ENCODE assay signal across 8 cellular contexts in genomic region chrX:10156199-10157031, GRCh38. TPM values are rescaled to one million over a fixed set of nuclear protein-coding genes. Genes with fewer than 3 reads are reported as not detected.
A peak's percentile ranks its signal among the peaks of the same experiment; 100 is the strongest.
DNase-seq lines count a peak whose midpoint lies in the region; ATAC-seq, FAIRE-seq and TF ChIP-seq lines count a peak whose summit lies in the region.

CLCN4 (plus strand) TSS chrX:10156975; CDS start chrX:10185033, 28,058 bp downstream.

- peaks cover 15% of the 10 kb centered on the region for H3K4me1 Mint-ChIP-seq in CD14-positive monocyte
- peaks cover 10% of the 10 kb centered on the region for H3K4me1 Mint-ChIP-seq in activated naive CD8-positive, alpha-beta T cell treated with anti-CD3 and anti-CD28 coated beads for 36 hours

- H3K4me3 Mint-ChIP-seq in CD14-positive monocyte = peak within 1 kb of the TSS; percentile 74 to 89
- H3K4me3 Mint-ChIP-seq in activated naive CD8-positive, alpha-beta T cell treated with anti-CD3 and anti-CD28 coated beads for 36 hours = peak within 1 kb of the TSS; percentile 57

- no peak for FAIRE-seq in HTR-8/SVneo (lab: Jason Lieb, UNC)

- H3K4me1 ChIP-seq in osteoblast (ENCODE audit: insufficient read depth, low read length) = peaks cover 3% of the 10 kb centered on the region

- peak within 1 kb of the TSS in 6 of 7 donors; percentile 46 to 81 (median 77) for H3K27ac Mint-ChIP-seq in CD14-positive monocyte
- no peak within 1 kb of the TSS for H3K27ac Mint-ChIP-seq in activated naive CD8-positive, alpha-beta T cell treated with anti-CD3 and anti-CD28 coated beads for 36 hours

- H3K9me3 Mint-ChIP-seq in CD14-positive monocyte = peaks cover 0 to 3% (median 2%) of the 10 kb centered on the region in 7 donors
- H3K9me3 Mint-ChIP-seq in activated naive CD8-positive, alpha-beta T cell treated with anti-CD3 and anti-CD28 coated beads for 36 hours = no peaks in the 10 kb centered on the region

- intact Hi-C loops in CD14-positive monocyte (cut with micrococcal nuclease) = no loop called here
- intact Hi-C loops in Right ventricle myocardium superior (cut with DNase I) = no loop called here

- peak within 1 kb of the TSS; percentile 83 for H3K4me2 ChIP-seq in osteoblast (ENCODE audit: insufficient read depth, low read length)

- peaks cover 0 to 10% of the 10 kb centered on the region in 2 donors for H3K36me3 Mint-ChIP-seq in CD14-positive monocyte
- H3K36me3 Mint-ChIP-seq in activated naive CD8-positive, alpha-beta T cell treated with anti-CD3 and anti-CD28 coated beads for 36 hours = no peaks in the 10 kb centered on the region

- DNase-seq in CD14-positive monocyte (ENCODE audit: low spot score) (no peak), NCI-H1092 (lab: John Stamatoyannopoulos, UW) (peak; percentile 47), Right ventricle myocardium superior (peak; percentile 79), osteoblast (ENCODE audit: insufficient read length, low spot score, missing footprints) (peak; percentile 93), HTR-8/SVneo (ENCODE audit: insufficient read length, low spot score) (no peak)
- DNase-seq in activated naive CD8-positive, alpha-beta T cell treated with anti-CD3 and anti-CD28 coated beads for 36 hours = no peak

- H3K27me3 Mint-ChIP-seq in CD14-positive monocyte (ENCODE audit: low read depth in 3 of 3) = peaks cover 11 to 48% (median 31%) of the 10 kb centered on the region in 3 donors
- peaks cover 49% of the 10 kb centered on the region for H3K27me3 Mint-ChIP-seq in activated naive CD8-positive, alpha-beta T cell treated with anti-CD3 and anti-CD28 coated beads for 36 hours

- peak within 1 kb of the TSS; percentile 70 for H3K27ac ChIP-seq in osteoblast (ENCODE audit: low read depth, low read length)

- peak within 1 kb of the TSS; percentile 70 for H3K4me3 ChIP-seq in osteoblast (ENCODE audit: insufficient read depth, low read length)

- H3K79me2 ChIP-seq in osteoblast (ENCODE audit: insufficient read depth, low read length) = no peaks in the 10 kb centered on the region

- TF ChIP-seq CTCF in CD14-positive monocyte (IDR thresholded peaks at IDR 0.05) = no peak
- no peak for TF ChIP-seq CTCF in osteoblast (IDR thresholded peaks at IDR 0.05; ENCODE audit: extremely low read depth, low read depth, low read length)

- peak; percentile 54 for ATAC-seq in GM21576 (IDR thresholded peaks at IDR 0.05; ENCODE audit: unreplicated experiment)
- ATAC-seq in Right ventricle myocardium superior (ENCODE audit: poor library complexity) = peak; percentile 91
- no peak for ATAC-seq in HG03039 (IDR thresholded peaks at IDR 0.05; ENCODE audit: unreplicated experiment)

- no peaks in the 10 kb centered on the region for H3K9me3 ChIP-seq in osteoblast (ENCODE audit: low read depth, low read length)

- no peaks in the 10 kb centered on the region for H3K36me3 ChIP-seq in osteoblast (ENCODE audit: insufficient read depth, low read length)

- peak within 1 kb of the TSS; percentile 69 for H2AFZ ChIP-seq in osteoblast (ENCODE audit: low read length)

- no peaks in the 10 kb centered on the region for H3K27me3 ChIP-seq in osteoblast (ENCODE audit: insufficient read depth, low read length)

- no peaks in the 10 kb centered on the region for H4K20me1 ChIP-seq in osteoblast (ENCODE audit: insufficient read depth, low read length)

RNA-seq across cellular contexts. Expression of gene CLCN4, which starts in this region (rescaled TPM):
- 1 to 10 TPM; 1.3 to 1.9 TPM for polyA plus RNA-seq in CD14-positive monocyte
- under 1 TPM; 0.04 to 0.38 TPM for total RNA-seq in activated naive CD8-positive, alpha-beta T cell treated with anti-CD3 and anti-CD28 coated beads for 36 hours
- total RNA-seq in Right ventricle myocardium superior (30.9 TPM), osteoblast (14.1 and 16.2 TPM in 2 replicates)

Comparison
In these comparisons a context has a peak if more than half of its experiments do, and no peak if none do; other contexts are left out.
1. RNA of gene CLCN4 (total RNA-seq): 30.9 TPM in Right ventricle myocardium superior (single experiment) and 14.1 to 16.2 TPM in osteoblast; 0.04 to 0.38 TPM in activated naive CD8-positive, alpha-beta T cell treated with anti-CD3 and anti-CD28 coated beads for 36 hours; every median in the first group is over 10 times any median in the second.
2. DNase-seq: peak in NCI-H1092 (single experiment), Right ventricle myocardium superior (single experiment) and osteoblast (single experiment); none in CD14-positive monocyte (single experiment), activated naive CD8-positive, alpha-beta T cell treated with anti-CD3 and anti-CD28 coated beads for 36 hours (single experiment) and HTR-8/SVneo (single experiment).